Comparison of ENCODE assay signal across 10 cellular contexts in the genomic region with DNA sequence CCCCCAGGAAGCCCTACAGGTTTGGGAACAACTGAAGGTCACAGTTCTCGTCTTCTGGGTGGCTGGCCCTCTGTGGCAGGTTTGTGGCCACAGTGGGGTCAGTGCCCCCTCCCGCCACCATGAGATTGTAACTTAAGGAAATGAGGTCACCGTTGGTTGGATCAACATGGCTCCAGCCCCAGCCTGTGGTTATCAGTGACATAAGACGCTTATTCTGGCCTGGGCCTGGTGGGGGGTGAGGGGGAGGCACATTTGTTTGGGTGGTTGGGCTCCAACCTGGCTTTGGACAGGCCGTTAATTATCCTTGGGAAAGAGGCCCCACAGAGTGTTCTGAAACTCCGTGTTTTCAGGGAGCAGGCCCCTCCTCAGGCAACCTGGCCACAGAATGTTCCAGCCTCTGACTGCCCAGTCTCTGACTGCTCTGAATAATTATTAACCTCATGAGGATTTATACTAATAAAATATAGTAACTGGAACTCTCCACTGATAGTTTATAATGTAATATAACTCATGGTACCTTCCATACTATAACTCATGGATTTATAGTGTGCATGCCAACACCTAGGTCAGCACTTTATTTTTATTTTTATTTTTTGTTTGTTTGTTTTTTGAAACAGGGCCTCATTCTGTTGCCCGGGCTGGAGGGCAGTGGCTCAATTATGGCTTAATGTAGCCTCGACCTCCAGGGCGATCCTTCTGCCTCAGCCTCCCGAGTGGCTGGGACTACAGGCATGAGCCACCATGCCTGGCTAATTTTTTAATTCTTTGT. TPM values are rescaled to one million over a fixed set of nuclear protein-coding genes. Genes with fewer than 3 reads are reported as not detected.
DNase-seq lines count a peak whose midpoint lies in the region; ATAC-seq, FAIRE-seq and TF ChIP-seq lines count a peak whose summit lies in the region.
"Had no signal": no experiment of that assay in that cellular context is flagged by ENCODE, and none has a peak within 500 bp of the region (broad histone marks: within the 10 kb centered on the region; RNA-seq: fewer than 3 reads in every experiment).

No MANE protein-coding gene starts in this region.

- H3K4me3 Mint-ChIP-seq in activated T-cell treated with anti-CD3 and anti-CD28 coated beads, Interleukin-2, amount 50 U/mL, for 4 hours, result no peak overlapping the region
- H3K4me3 Mint-ChIP-seq: stimulated activated naive CD8-positive, alpha-beta T cell treated with anti-CD3 and anti-CD28 coated beads, Interleukin-15, Interleukin-2, amounts not matched to agents 100 ng/mL and 50 ng/mL, for 24 hours had no signal

- 53 to 55% methylated on average over 10 of the region's 10 CpGs for WGBS in GM23248 (ENCODE audit: low coverage in 1 of 2, low lambda C conversion rate in 2 of 2, missing lambda C conversion rate in 2 of 2), 2 experiments
- 69 to 75% (median 69%) methylated on average over 10 of the region's 10 CpGs for WGBS in small intestine, 3 donors

- in situ Hi-C loops in GM23248 (cut with MboI), result loop anchor here (10.0 kb wide), 1 partner anchor 126 kb away; a partner anchor contains a TSS
- in situ Hi-C loops in brain microvascular endothelial cell (cut with HindIII; ENCODE audit: low pct_ligation_motif_present, low sequenced_read_pairs), result no loop called here

- H3K79me2 ChIP-seq in GM23248 (ENCODE audit: insufficient read depth), result peaks cover 15% of the 10 kb centered on the region

- no peaks in the 10 kb centered on the region for H3K27me3 Mint-ChIP-seq in activated T-cell treated with anti-CD3 and anti-CD28 coated beads, Interleukin-2, amount 50 U/mL, for 4 hours (ENCODE audit: low read depth)
- H3K27me3 Mint-ChIP-seq: stimulated activated naive CD8-positive, alpha-beta T cell treated with anti-CD3 and anti-CD28 coated beads, Interleukin-15, Interleukin-2, amounts not matched to agents 100 ng/mL and 50 ng/mL, for 24 hours had no signal

- H3K9ac ChIP-seq in GM23248, result peak overlapping the region; percentile 75

- H3F3A ChIP-seq in GM23248 (ENCODE audit: insufficient read depth), result peaks cover 79% of the 10 kb centered on the region

- H2AFZ ChIP-seq in GM23248, result no peak overlapping the region

- no peaks in the 10 kb centered on the region for H3K36me3 ChIP-seq in GM23248 (ENCODE audit: low read depth)
- peaks cover 38% of the 10 kb centered on the region for H3K36me3 ChIP-seq in brain microvascular endothelial cell (replicated peaks)
- H3K36me3 ChIP-seq in small intestine (ENCODE audit: control insufficient read depth in 2 of 2, insufficient read depth in 2 of 2, low read length in 2 of 2), result no peaks in the 10 kb centered on the region

- H3K4me1 Mint-ChIP-seq in activated T-cell treated with anti-CD3 and anti-CD28 coated beads, Interleukin-2, amount 50 U/mL, for 4 hours (ENCODE audit: low read depth), result peaks cover 6% of the 10 kb centered on the region

- H3K27me3 ChIP-seq in GM23248 (replicated peaks; ENCODE audit: insufficient read depth), result no peaks in the 10 kb centered on the region
- no peaks in the 10 kb centered on the region for H3K27me3 ChIP-seq in brain microvascular endothelial cell (replicated peaks)
- H3K27me3 ChIP-seq in small intestine (ENCODE audit: control insufficient read depth in 2 of 2, insufficient read depth in 2 of 2, low read length in 2 of 2), result no peaks in the 10 kb centered on the region

- no peaks in the 10 kb centered on the region for H3K9me3 ChIP-seq in GM23248 (ENCODE audit: low read depth)
- no peaks in the 10 kb centered on the region for H3K9me3 ChIP-seq in small intestine (ENCODE audit: control insufficient read depth, low read depth)

- H3K27ac ChIP-seq in GM23248 (peak overlapping the region; percentile 99), brain microvascular endothelial cell (peak overlapping the region; percentile 99), small intestine (ENCODE audit: low read depth in 1 of 2, low read length in 1 of 2) (peak overlapping the region; percentile 24 to 52)

- peak overlapping the region; percentile 6 for H3K4me2 ChIP-seq in GM23248 (ENCODE audit: unreplicated experiment)

- H3K4me3 ChIP-seq in GM23248, result no peak overlapping the region
- H3K4me3 ChIP-seq in brain microvascular endothelial cell (ENCODE audit: low read depth, low read length), result no peak overlapping the region
- H3K4me3 ChIP-seq in small intestine (ENCODE audit: low read depth in 1 of 2, low read length in 2 of 2), result no peak overlapping the region

- DNase-seq in GM23248, result peak; percentile 76
- peak; percentile 94 for DNase-seq in brain microvascular endothelial cell
- peak; percentile 98 for DNase-seq in kidney tubule cell (ENCODE audit: low spot score)
- no peak for DNase-seq in small intestine
- DNase-seq in T1000 (lab: John Stamatoyannopoulos, UW), result no peak
- no peak for DNase-seq in activated T-cell treated with anti-CD3 and anti-CD28 coated beads, Interleukin-2, amount 50 U/mL, for 4 hours
- DNase-seq in activated CD8-positive, alpha-beta memory T cell treated with anti-CD3 and anti-CD28 coated beads, Interleukin-2, amount 50 U/mL, for 4 hours, result no peak
- no peak for DNase-seq in activated CD4-positive, alpha-beta T cell treated with anti-CD3 and anti-CD28 coated beads for 48 hours
- DNase-seq: activated gamma-delta T cell had no signal

- H3K9me3 Mint-ChIP-seq in activated T-cell treated with anti-CD3 and anti-CD28 coated beads, Interleukin-2, amount 50 U/mL, for 4 hours, result no peaks in the 10 kb centered on the region
- H3K9me3 Mint-ChIP-seq: stimulated activated naive CD8-positive, alpha-beta T cell treated with anti-CD3 and anti-CD28 coated beads, Interleukin-15, Interleukin-2, amounts not matched to agents 100 ng/mL and 50 ng/mL, for 24 hours had no signal

- ATAC-seq in activated T-cell treated with anti-CD3 and anti-CD28 coated beads, Interleukin-2, amount 50 U/mL, for 4 hours, result no peak

- no peak for FAIRE-seq in small intestine (lab: Jason Lieb, UNC)

- H3K36me3 Mint-ChIP-seq in activated T-cell treated with anti-CD3 and anti-CD28 coated beads, Interleukin-2, amount 50 U/mL, for 4 hours (ENCODE audit: insufficient read depth), result peaks cover 17% of the 10 kb centered on the region

- H3K9me2 ChIP-seq in GM23248 (ENCODE audit: insufficient read depth), result no peaks in the 10 kb centered on the region

- TF ChIP-seq CTCF in brain microvascular endothelial cell (IDR thresholded peaks at IDR 0.05; ENCODE audit: low read depth, low read length, missing control alignments), result no peak

- no peaks in the 10 kb centered on the region for H4K20me1 ChIP-seq in GM23248 (ENCODE audit: insufficient read depth)

- H3K4me1 ChIP-seq in GM23248 (ENCODE audit: insufficient read depth) (peaks cover 72% of the 10 kb centered on the region), small intestine (ENCODE audit: control insufficient read depth in 2 of 2, insufficient read depth in 1 of 2, low read depth in 1 of 2, low read length in 1 of 2) (peaks cover 4 to 7% of the 10 kb centered on the region in 2 donors)

RNA-seq across cellular contexts. Expression of a gene that starts 58.0 kb away (rescaled TPM):
- 24.3 and 30.7 TPM in 2 replicates for total RNA-seq in GM23248 (2014; rRNA removed; shearing (Covaris generic))
- polyA plus RNA-seq in GM23248 (2016; fragmentation: Nextera tagmentation; extraction: Ambion mirVana) (102 and 104 TPM in 2 replicates), small intestine (10 to 100 TPM; 42.9 to 99.2 (median 43.5) TPM)
- total RNA-seq in activated T-cell treated with anti-CD3 and anti-CD28 coated beads, Interleukin-2, amount 50 U/mL, for 4 hours, result 100 to 1,000 TPM in 1 of 3 donors, 10 to 100 TPM in 2; 89.6 to 105 (median 95.3) TPM

Comparison
In these comparisons a context has a peak if more than half of its experiments do, and no peak if none do; other contexts are left out.
1. DNase-seq: peak in GM23248 (single experiment), brain microvascular endothelial cell (single experiment) and kidney tubule cell (single experiment); none in small intestine (single experiment), T1000 (single experiment), activated T-cell treated with anti-CD3 and anti-CD28 coated beads, Interleukin-2, amount 50 U/mL, for 4 hours (single experiment), activated CD8-positive, alpha-beta memory T cell treated with anti-CD3 and anti-CD28 coated beads, Interleukin-2, amount 50 U/mL, for 4 hours (single experiment) and activated CD4-positive, alpha-beta T cell treated with anti-CD3 and anti-CD28 coated beads for 48 hours (single experiment).
2. H3K27ac ChIP-seq: peak in every context shown above with its lines; median percentile 99 in GM23248; 99 in brain microvascular endothelial cell; 38 in small intestine.